Comparison of ENCODE assay signal across 8 cellular contexts in the genomic region with DNA sequence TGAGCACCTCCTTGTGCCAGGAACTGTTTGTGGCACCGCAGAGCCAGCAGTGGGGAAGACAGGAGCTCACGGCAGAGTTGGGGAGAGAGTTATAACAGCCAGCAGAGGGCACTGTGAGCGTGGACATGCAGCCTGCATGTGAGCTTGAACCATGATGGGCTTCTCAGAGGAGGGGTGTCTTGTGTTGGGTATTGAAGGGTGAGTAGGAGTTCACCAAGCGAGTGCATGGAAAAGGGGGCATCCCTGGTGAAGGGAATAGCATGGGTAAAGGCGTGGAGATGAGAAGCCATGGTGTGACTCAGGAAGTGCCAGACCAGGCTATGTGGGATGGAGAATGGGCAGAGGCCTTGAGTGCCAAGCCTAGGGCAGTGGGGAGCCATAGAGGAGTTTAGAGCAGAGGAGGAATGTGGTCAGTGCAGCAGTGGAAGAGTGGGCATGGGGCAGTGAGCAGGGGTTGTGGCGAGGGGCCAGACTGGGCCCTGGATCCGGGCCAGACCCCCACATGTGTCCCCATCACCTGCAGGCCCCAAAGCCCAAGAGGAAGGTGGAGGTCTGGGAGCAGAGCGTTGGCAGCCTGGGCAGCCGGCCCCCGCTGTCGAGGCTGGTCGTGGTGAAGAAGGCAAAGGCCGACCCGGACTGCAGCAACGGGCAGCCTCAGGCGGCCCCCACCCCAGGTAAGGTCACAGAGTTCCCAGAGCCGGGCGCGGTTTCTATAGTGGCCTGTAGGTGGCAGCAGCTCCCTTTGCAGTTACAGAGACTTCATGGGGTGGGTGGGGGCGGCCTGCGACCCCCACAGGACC. TPM values are rescaled to one million over a fixed set of nuclear protein-coding genes. Genes with fewer than 3 reads are reported as not detected.
A peak's percentile ranks its signal among the peaks of the same experiment; 100 is the strongest.
DNase-seq lines count a peak whose midpoint lies in the region; ATAC-seq and TF ChIP-seq lines count a peak whose summit lies in the region.

No MANE protein-coding gene starts in this region.

- ATAC-seq in lung (ENCODE audit: insufficient read depth, low FRiP score) = peak; percentile 58
- ATAC-seq in HG02759 (IDR thresholded peaks at IDR 0.05; ENCODE audit: unreplicated experiment) = no peak
- ATAC-seq in GM21360 (IDR thresholded peaks at IDR 0.05; ENCODE audit: unreplicated experiment) = no peak

- H3K4me3 ChIP-seq in GM12865 (ENCODE audit: low read depth, low read length) (no peak overlapping the region), choroid plexus epithelial cell (ENCODE audit: low read depth, low read length) (no peak overlapping the region), lung (no peak overlapping the region)

- no peak overlapping the region for H3K27ac ChIP-seq in lung (ENCODE audit: low read depth in 1 of 2, low read length in 1 of 2)

- DNase-seq in GM12865 (ENCODE audit: low read depth) (peak; percentile 74), NCI-H1694 treated with DMSO at 0.1 percent for 48 hours (lab: John Stamatoyannopoulos, UW) (peak; percentile 60), choroid plexus epithelial cell (ENCODE audit: low read depth) (peak; percentile 60), lung (ENCODE audit: low spot score) (peak; percentile 41)
- DNase-seq in activated CD4-positive, alpha-beta T cell treated with anti-CD3 and anti-CD28 coated beads for 24 hours (ENCODE audit: low read depth in 2 of 2) = peak; percentile 46 to 54
- peak; percentile 48 for DNase-seq in stimulated activated CD8-positive, alpha-beta memory T cell treated with anti-CD3 and anti-CD28 coated beads, Interleukin-4, amount 100 ng/mL, for 24 hours (ENCODE audit: low read depth)

- no peaks in the 10 kb centered on the region for H3K4me1 ChIP-seq in lung (ENCODE audit: control insufficient read depth in 2 of 2, insufficient read depth in 2 of 2, low read length in 2 of 2)

- H3K36me3 ChIP-seq in lung (ENCODE audit: control insufficient read depth in 2 of 2, insufficient read depth in 2 of 2, low read length in 2 of 2) = peaks cover 0 to 47% of the 10 kb centered on the region in 2 donors

- H3K9me3 ChIP-seq in lung (ENCODE audit: control insufficient read depth in 2 of 2, insufficient read depth in 1 of 2, low read length in 1 of 2) = no peaks in the 10 kb centered on the region

- 57 to 59% methylated on average over 21 of the region's 21 CpGs for WGBS in lung, 2 donors

- no peaks in the 10 kb centered on the region for H3K27me3 ChIP-seq in lung (ENCODE audit: control insufficient read depth, insufficient read depth)

- TF ChIP-seq CTCF in GM12865 (IDR thresholded peaks at IDR 0.05; ENCODE audit: insufficient read depth, low read depth, low read length, missing control alignments) = peak; percentile 65
- peak; percentile 83 for TF ChIP-seq CTCF in choroid plexus epithelial cell (conservative IDR thresholded peaks at IDR 0.05; ENCODE audit: low read depth, low read length)
- TF ChIP-seq CTCF in lung (IDR thresholded peaks at IDR 0.05; ENCODE audit: control extremely low read depth, extremely low read depth) = peak; percentile 56

RNA-seq across cellular contexts. Expression of gene SHD, which starts 11.8 kb away (rescaled TPM):
- not detected for total RNA-seq in lung
- polyA plus RNA-seq in lung = not detected

RNA-seq across cellular contexts. Expression of gene YJU2, which starts 20.4 kb away (rescaled TPM):
- total RNA-seq in lung = 10 to 100 TPM; 11.2 to 24.1 TPM
- 10 to 100 TPM; 28.9 to 44.2 TPM for polyA plus RNA-seq in lung

RNA-seq across cellular contexts. Expression of gene TMIGD2, which starts 34.9 kb away (rescaled TPM):
- total RNA-seq in lung = 1 to 10 TPM in 1 of 2 donors, under 1 TPM in 1; 0.34 to 1.7 TPM
- polyA plus RNA-seq in lung = 1 to 10 TPM in 1 of 2 donors, under 1 TPM in 1; 0.53 to 1.6 TPM

RNA-seq across cellular contexts. Expression of gene FSD1, which starts 37.1 kb away (rescaled TPM):
- total RNA-seq in lung = 1 to 10 TPM in 1 of 2 donors, under 1 TPM in 1; 0.34 to 1.1 TPM
- polyA plus RNA-seq in lung = under 1 TPM; 0.31 to 0.63 TPM

RNA-seq across cellular contexts. Expression of gene EBI3, which starts 38.0 kb away (rescaled TPM):
- 1 to 10 TPM; 4.1 to 5.9 TPM for total RNA-seq in lung
- polyA plus RNA-seq in lung = 10 to 100 TPM in 1 of 2 donors, 1 to 10 TPM in 1; 6.9 to 92.7 TPM
